8 cellular contexts compared by ENCODE assay signal in the genomic region with DNA sequence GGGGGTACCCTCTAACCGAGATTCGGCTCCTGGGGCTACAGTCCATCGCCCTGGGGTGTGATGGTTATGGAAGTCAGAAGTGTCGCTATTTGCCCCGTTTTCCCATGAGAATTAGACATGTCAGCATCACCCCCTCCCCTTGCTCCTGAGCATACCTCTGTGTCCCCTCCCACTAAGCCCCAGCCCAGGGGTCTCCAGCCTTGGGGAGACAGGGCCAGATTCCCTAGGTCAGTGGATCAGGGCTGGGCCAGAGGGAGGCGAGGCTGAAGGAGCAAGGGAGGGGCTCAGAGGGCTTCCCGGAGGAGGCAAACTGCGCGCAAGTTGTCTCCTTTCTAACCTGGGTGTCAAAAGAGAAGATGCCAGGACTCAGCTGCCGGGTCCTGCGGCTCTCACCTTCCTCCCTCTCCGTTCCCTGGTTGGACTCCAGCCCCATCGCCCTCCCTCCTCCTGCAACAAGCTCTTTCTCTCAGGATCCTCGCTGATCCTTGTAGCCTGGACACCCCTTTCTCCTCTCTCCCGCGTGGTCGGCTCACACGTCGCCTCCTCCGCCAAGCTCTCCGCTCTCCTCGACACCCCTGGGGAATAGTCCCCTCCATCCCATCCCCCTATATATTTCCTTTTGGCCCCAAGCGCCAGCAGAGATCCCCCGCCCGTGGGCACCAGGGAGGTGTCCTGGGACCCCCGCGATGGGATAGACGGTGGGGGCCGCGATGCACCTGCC. TPM values are rescaled to one million over a fixed set of nuclear protein-coding genes. Genes with fewer than 3 reads are reported as not detected.
A peak's percentile ranks its signal among the peaks of the same experiment; 100 is the strongest.
DNase-seq lines count a peak whose midpoint lies in the region; ATAC-seq and TF ChIP-seq lines count a peak whose summit lies in the region.

No MANE protein-coding gene starts in this region.

- no peaks in the 10 kb centered on the region for H3K9me3 ChIP-seq in CD8-positive, alpha-beta T cell (ENCODE audit: low read length)
- no peaks in the 10 kb centered on the region for H3K9me3 ChIP-seq in osteoblast (ENCODE audit: low read depth, low read length)

- peaks cover 26% of the 10 kb centered on the region for H3K4me1 ChIP-seq in CD8-positive, alpha-beta T cell (ENCODE audit: insufficient read depth, low read length)
- peaks cover 6% of the 10 kb centered on the region for H3K4me1 ChIP-seq in osteoblast (ENCODE audit: insufficient read depth, low read length)

- peak overlapping the region; percentile 41 for H2AFZ ChIP-seq in osteoblast (ENCODE audit: low read length)

- peaks cover 22% of the 10 kb centered on the region for H3K4me1 Mint-ChIP-seq in CD8-positive, alpha-beta T cell (ENCODE audit: low read depth)

- no peaks in the 10 kb centered on the region for H3K79me2 ChIP-seq in osteoblast (ENCODE audit: insufficient read depth, low read length)

- ATAC-seq in CD8-positive, alpha-beta T cell = no peak
- no peak for ATAC-seq in GM21381 (IDR thresholded peaks at IDR 0.05; ENCODE audit: unreplicated experiment)

- intact Hi-C loops in CD8-positive, alpha-beta T cell (cut with DNase I, micrococcal nuclease) = loop anchor here in 1 of 2 experiments (2.0 kb wide), 1 partner anchor 25 kb away; the partner anchor contains the start of gene KLHL26

- POLR2A ChIA-PET in CD8-positive, alpha-beta T cell (lab: Charles Lee) = interaction anchor here (1.5 kb wide), 1 partner anchor 23 kb away, joined by 6 read pairs; the partner anchor contains the start of gene REX1BD

- TF ChIP-seq CTCF in CD8-positive, alpha-beta T cell (IDR thresholded peaks at IDR 0.05) = no peak
- TF ChIP-seq CTCF in coronary artery (IDR thresholded peaks at IDR 0.05) (no peak), osteoblast (IDR thresholded peaks at IDR 0.05; ENCODE audit: extremely low read depth, low read depth, low read length) (no peak)

- H4K20me1 ChIP-seq in osteoblast (ENCODE audit: insufficient read depth, low read length) = no peaks in the 10 kb centered on the region

- peak overlapping the region; percentile 79 for H3K4me3 Mint-ChIP-seq in CD8-positive, alpha-beta T cell

- H3K4me3 ChIP-seq in CD8-positive, alpha-beta T cell (ENCODE audit: low read depth, low read length) = peak overlapping the region; percentile 54
- peak overlapping the region; percentile 13 for H3K4me3 ChIP-seq in Jurkat, Clone E6-1 (ENCODE audit: low read length)
- H3K4me3 ChIP-seq in coronary artery (peak overlapping the region; percentile 83), osteoblast (ENCODE audit: insufficient read depth, low read length) (peak overlapping the region; percentile 69)

- no peak overlapping the region for H3K27ac ChIP-seq in CD8-positive, alpha-beta T cell (ENCODE audit: low read depth, low read length)
- H3K27ac ChIP-seq in coronary artery (no peak overlapping the region), osteoblast (ENCODE audit: low read depth, low read length) (no peak overlapping the region)

- DNase-seq in CD8-positive, alpha-beta T cell = no peak
- DNase-seq in Jurkat, Clone E6-1 (ENCODE audit: low read depth, low spot score) = no peak
- no peak for DNase-seq in coronary artery (ENCODE audit: low spot score)
- peak; percentile 89 for DNase-seq in osteoblast (ENCODE audit: insufficient read length, low spot score, missing footprints)
- DNase-seq in iPS-NIHi11 (ENCODE audit: low spot score) = no peak
- DNase-seq in NCI-H1048 (lab: John Stamatoyannopoulos, UW) = no peak
- DNase-seq in NCI-H446 (lab: John Stamatoyannopoulos, UW) = no peak

- peaks cover 46% of the 10 kb centered on the region for H3K27me3 ChIP-seq in CD8-positive, alpha-beta T cell (ENCODE audit: insufficient read depth, low read length)
- H3K27me3 ChIP-seq in osteoblast (ENCODE audit: insufficient read depth, low read length) = peaks cover 70% of the 10 kb centered on the region

- peak overlapping the region; percentile 70 for H3K4me2 ChIP-seq in osteoblast (ENCODE audit: insufficient read depth, low read length)

- CTCF ChIA-PET in CD8-positive, alpha-beta T cell (lab: Charles Lee) = interaction anchor here (0.7 to 1.5 kb wide), 3 partner anchors 18 to 827 kb away, joined by 4 to 5 read pairs (median 4); no protein-coding TSS in a partner anchor

- no peak overlapping the region for H3K27ac Mint-ChIP-seq in CD8-positive, alpha-beta T cell

- no peaks in the 10 kb centered on the region for H3K9me3 Mint-ChIP-seq in CD8-positive, alpha-beta T cell

- no peaks in the 10 kb centered on the region for H3K36me3 Mint-ChIP-seq in CD8-positive, alpha-beta T cell

- peaks cover 69% of the 10 kb centered on the region for H3K27me3 Mint-ChIP-seq in CD8-positive, alpha-beta T cell (ENCODE audit: low read depth)

- no peaks in the 10 kb centered on the region for H3K36me3 ChIP-seq in CD8-positive, alpha-beta T cell (ENCODE audit: insufficient read depth, low read length)
- H3K36me3 ChIP-seq in osteoblast (ENCODE audit: insufficient read depth, low read length) = no peaks in the 10 kb centered on the region

RNA-seq across cellular contexts. Expression of gene TMEM59L, which starts 0.5 kb away (rescaled TPM):
- total RNA-seq in CD8-positive, alpha-beta T cell = not detected
- polyA plus RNA-seq in Jurkat, Clone E6-1 (2012; ENCODE audit: insufficient read depth, insufficient read length) = not detected
- total RNA-seq in osteoblast = 0.36 and 2.1 TPM in 2 replicates

RNA-seq across cellular contexts. Expression of gene CRLF1, which starts 5.6 kb away (rescaled TPM):
- not detected for total RNA-seq in CD8-positive, alpha-beta T cell
- 8.4 TPM for polyA plus RNA-seq in Jurkat, Clone E6-1 (2012; ENCODE audit: insufficient read depth, insufficient read length)
- 6.9 and 15.9 TPM in 2 replicates for total RNA-seq in osteoblast

RNA-seq across cellular contexts. Expression of gene REX1BD, which starts 23.6 kb away (rescaled TPM):
- total RNA-seq in CD8-positive, alpha-beta T cell = 10 to 100 TPM; 85.6 to 91.1 TPM
- polyA plus RNA-seq in Jurkat, Clone E6-1 (2012; ENCODE audit: insufficient read depth, insufficient read length) = 37.4 TPM
- 27.7 and 29.7 TPM in 2 replicates for total RNA-seq in osteoblast

RNA-seq across cellular contexts. Expression of gene KLHL26, which starts 24.6 kb away (rescaled TPM):
- 10 to 100 TPM; 21.4 to 26.4 TPM for total RNA-seq in CD8-positive, alpha-beta T cell
- 8.0 TPM for polyA plus RNA-seq in Jurkat, Clone E6-1 (2012; ENCODE audit: insufficient read depth, insufficient read length)
- 5.1 and 5.3 TPM in 2 replicates for total RNA-seq in osteoblast

RNA-seq across cellular contexts. Expression of gene UBA52, which starts 40.6 kb away (rescaled TPM):
- total RNA-seq in CD8-positive, alpha-beta T cell = 1,000 to 10,000 TPM; 2,140 to 2,193 TPM
- polyA plus RNA-seq in Jurkat, Clone E6-1 (2012; ENCODE audit: insufficient read depth, insufficient read length) = 2,015 TPM
- total RNA-seq in osteoblast = 554 and 556 TPM in 2 replicates

Comparison
In these comparisons a context has a peak if more than half of its experiments do, and no peak if none do; other contexts are left out.
1. H3K4me3 ChIP-seq: peak in every context shown above with its lines; median percentile 83 in coronary artery; 69 in osteoblast; 54 in CD8-positive, alpha-beta T cell; 13 in Jurkat, Clone E6-1.